ENCODE assay signal across 14 cellular contexts in genomic region chr15:37046876-37047614, GRCh38. TPM values are rescaled to one million over a fixed set of nuclear protein-coding genes. Genes with fewer than 3 reads are reported as not detected.
DNase-seq lines count a peak whose midpoint lies in the region; ATAC-seq and TF ChIP-seq lines count a peak whose summit lies in the region.
"Had no signal": no experiment of that assay in that cellular context is flagged by ENCODE, and none has a peak within 500 bp of the region (broad histone marks: within the 10 kb centered on the region; RNA-seq: fewer than 3 reads in every experiment).

No MANE protein-coding gene starts in this region.

- DNase-seq in NT2/D1 (ENCODE audit: low read depth, low spot score) (peak; percentile 43), epithelial cell of esophagus (ENCODE audit: low read depth) (peak; percentile 63), lower lobe of right lung (no peak), esophagus muscularis mucosa (ENCODE audit: extremely low spot score) (no peak), GM19240 (ENCODE audit: insufficient read length, low spot score) (no peak), osteocyte (ENCODE audit: extremely low spot score, unreplicated experiment) (no peak)
- DNase-seq: NCI-H1417 treated with DMSO at 0.1 percent for 48 hours, nucleus accumbens had no signal

- no peaks in the 10 kb centered on the region for H3K9me3 Mint-ChIP-seq in osteocyte (ENCODE audit: unreplicated experiment)
- H3K9me3 Mint-ChIP-seq: dendritic cell treated with granulocyte-macrophage colony-stimulating factor and Interleukin-4, amounts not matched to agents 40 ng/mL and 50 ng/mL, for 4 days had no signal

- TF ChIP-seq POLR2A in esophagus muscularis mucosa (IDR thresholded peaks at IDR 0.05; ENCODE audit: low read depth) = no peak

- no peak for TF ChIP-seq EP300 in esophagus muscularis mucosa (IDR thresholded peaks at IDR 0.05)

- peaks cover 43% of the 10 kb centered on the region for H3K36me3 Mint-ChIP-seq in osteocyte (ENCODE audit: unreplicated experiment)

- H3K4me1 Mint-ChIP-seq in osteocyte (ENCODE audit: unreplicated experiment) = peaks cover 15% of the 10 kb centered on the region

- H3K4me3 ChIP-seq in ACC112 (ENCODE audit: low read depth, low read length) (no peak overlapping the region), NT2/D1 (ENCODE audit: insufficient read length, low read depth) (no peak overlapping the region), epithelial cell of esophagus (ENCODE audit: low read length) (no peak overlapping the region), lower lobe of right lung (no peak overlapping the region), esophagus muscularis mucosa (no peak overlapping the region)
- H3K4me3 ChIP-seq: suprapubic skin had no signal

- H2AFZ ChIP-seq in ACC112 (ENCODE audit: low read length, unreplicated experiment) = no peak overlapping the region

- no peak overlapping the region for H3K4me3 Mint-ChIP-seq in osteocyte (ENCODE audit: unreplicated experiment)
- H3K4me3 Mint-ChIP-seq: dendritic cell treated with granulocyte-macrophage colony-stimulating factor and Interleukin-4, amounts not matched to agents 40 ng/mL and 50 ng/mL, for 4 days had no signal

- H3K27ac ChIP-seq in ACC112 (ENCODE audit: low read depth, low read length) = peak overlapping the region; percentile 80
- no peak overlapping the region for H3K27ac ChIP-seq in lower lobe of right lung
- peak overlapping the region in 2 of 4 donors; percentile 46 to 58 for H3K27ac ChIP-seq in esophagus muscularis mucosa (replicated peaks in 1 of 4)
- H3K27ac ChIP-seq: suprapubic skin, VCaP had no signal

- TF ChIP-seq CTCF in epithelial cell of esophagus (IDR thresholded peaks at IDR 0.05; ENCODE audit: insufficient read depth, low read depth, low read length, missing control alignments) (no peak), lower lobe of right lung (IDR thresholded peaks at IDR 0.05) (no peak), esophagus muscularis mucosa (IDR thresholded peaks at IDR 0.05) (no peak), osteocyte (IDR thresholded peaks at IDR 0.05) (no peak)

- peaks cover 3% of the 10 kb centered on the region; the same call in 1 of the 2 replicates for H3K36me3 ChIP-seq in ACC112 (ENCODE audit: insufficient read depth, low read length)
- H3K36me3 ChIP-seq in NT2/D1 (ENCODE audit: insufficient read depth, insufficient read length, low read length) = no peaks in the 10 kb centered on the region
- H3K36me3 ChIP-seq in lower lobe of right lung = no peaks in the 10 kb centered on the region
- H3K36me3 ChIP-seq in esophagus muscularis mucosa = peaks cover 0 to 10% (median under 1%) of the 10 kb centered on the region in 4 donors
- H3K36me3 ChIP-seq: suprapubic skin had no signal

- H3K4me1 ChIP-seq in ACC112 (ENCODE audit: control insufficient read depth, insufficient read depth, low read length, unreplicated experiment) (peaks cover 14% of the 10 kb centered on the region), NT2/D1 (ENCODE audit: insufficient read depth, insufficient read length) (peaks cover 2% of the 10 kb centered on the region), lower lobe of right lung (peaks cover 9% of the 10 kb centered on the region), esophagus muscularis mucosa (peaks cover 15 to 53% (median 39%) of the 10 kb centered on the region in 4 donors)
- H3K4me1 ChIP-seq: suprapubic skin had no signal

- no peaks in the 10 kb centered on the region for H3K27me3 ChIP-seq in ACC112 (ENCODE audit: insufficient read depth, low read length)
- H3K27me3 ChIP-seq in NT2/D1 (ENCODE audit: insufficient read depth, insufficient read length) = no peaks in the 10 kb centered on the region
- no peaks in the 10 kb centered on the region for H3K27me3 ChIP-seq in lower lobe of right lung (ENCODE audit: low read depth)
- H3K27me3 ChIP-seq in esophagus muscularis mucosa = no peaks in the 10 kb centered on the region
- H3K27me3 ChIP-seq: suprapubic skin had no signal

- H3K9ac ChIP-seq in NT2/D1 (ENCODE audit: insufficient read length, low read depth) = no peak overlapping the region

- H3K27ac Mint-ChIP-seq in osteocyte (ENCODE audit: unreplicated experiment) = no peak overlapping the region
- H3K27ac Mint-ChIP-seq: dendritic cell treated with granulocyte-macrophage colony-stimulating factor and Interleukin-4, amounts not matched to agents 40 ng/mL and 50 ng/mL, for 4 days had no signal

- H3K9me3 ChIP-seq in NT2/D1 (ENCODE audit: insufficient read depth, low read length) (no peaks in the 10 kb centered on the region), lower lobe of right lung (no peaks in the 10 kb centered on the region), esophagus muscularis mucosa (no peaks in the 10 kb centered on the region)
- H3K9me3 ChIP-seq: suprapubic skin had no signal

- intact Hi-C loops in lower lobe of right lung (cut with DNase I) (loop anchor here (5.0 kb wide), 1 partner anchor 50 kb away; no protein-coding TSS in a partner anchor), esophagus muscularis mucosa (cut with DNase I) (no loop called here)

- no peaks in the 10 kb centered on the region for H3K79me2 ChIP-seq in ACC112 (ENCODE audit: control insufficient read depth, insufficient read depth, low read length, unreplicated experiment)

- H3K27me3 Mint-ChIP-seq in osteocyte (ENCODE audit: unreplicated experiment) = no peaks in the 10 kb centered on the region
- H3K27me3 Mint-ChIP-seq: dendritic cell treated with granulocyte-macrophage colony-stimulating factor and Interleukin-4, amounts not matched to agents 40 ng/mL and 50 ng/mL, for 4 days had no signal

- ATAC-seq in lower lobe of right lung (peak; percentile 70 to 90), HG02759 (IDR thresholded peaks at IDR 0.05; ENCODE audit: unreplicated experiment) (no peak)
- ATAC-seq: HCT116 had no signal

RNA-seq across cellular contexts. Expression of gene MEIS2, which starts 53.3 kb away (rescaled TPM):
- total RNA-seq in lower lobe of right lung (20.7 TPM), esophagus muscularis mucosa (100 to 1,000 TPM in 1 of 4 donors, 10 to 100 TPM in 3; 53.8 to 106 (median 63.3) TPM), osteocyte (79.9 and 82.8 TPM in 2 replicates)

Comparison
In these comparisons a context has a peak if more than half of its experiments do, and no peak if none do; other contexts are left out.
1. DNase-seq: peak in NT2/D1 (single experiment) and epithelial cell of esophagus (single experiment); none in lower lobe of right lung (single experiment), esophagus muscularis mucosa (single experiment), GM19240 (single experiment) and osteocyte (single experiment).